8 cellular contexts compared by ENCODE assay signal in the genomic region with DNA sequence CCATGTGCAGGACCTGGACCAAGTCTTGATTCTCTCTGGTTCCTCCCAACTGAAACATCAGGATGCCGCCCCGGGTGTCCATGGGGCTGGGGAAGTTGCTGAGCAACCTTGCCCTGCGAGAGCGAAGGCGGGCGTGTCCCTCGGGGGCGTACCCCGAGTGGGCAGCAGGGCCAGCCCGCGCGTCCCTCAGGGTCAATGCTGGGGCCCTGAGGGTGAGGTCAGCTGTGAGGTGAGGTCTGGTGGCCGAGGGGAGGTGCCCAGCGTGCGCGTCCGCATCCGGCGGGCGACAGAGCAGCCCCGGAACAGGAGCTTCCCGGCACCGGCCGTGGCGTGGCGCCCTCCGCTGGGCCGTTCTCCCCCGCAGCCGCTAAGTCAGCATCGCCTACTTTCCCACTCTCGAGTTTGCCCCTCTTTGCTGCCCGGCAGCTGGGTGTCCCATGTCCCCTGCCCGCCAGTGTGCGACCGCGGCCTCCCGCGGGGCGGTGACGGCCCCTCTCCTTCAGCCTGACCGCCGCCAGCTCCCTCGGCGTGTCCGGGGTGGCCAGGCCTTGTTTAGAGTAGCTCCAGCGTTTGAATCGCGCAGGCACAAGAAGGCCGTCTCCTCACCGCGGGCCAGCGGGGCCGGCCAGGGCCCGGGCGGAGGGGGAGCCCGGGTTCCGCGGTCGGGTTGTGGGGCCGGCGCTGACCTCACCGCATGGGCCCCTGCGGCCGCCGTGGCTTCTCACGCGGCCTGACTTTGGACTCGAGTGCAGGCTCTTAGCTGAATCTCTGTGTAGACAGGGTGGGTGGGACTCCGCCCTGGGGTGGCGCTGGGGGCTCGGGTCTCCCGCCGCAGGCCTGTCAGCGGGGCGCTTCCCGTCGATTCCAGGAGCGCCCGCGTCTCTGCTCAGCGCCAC. TPM values are rescaled to one million over a fixed set of nuclear protein-coding genes. Genes with fewer than 3 reads are reported as not detected.
A peak's percentile ranks its signal among the peaks of the same experiment; 100 is the strongest.
DNase-seq lines count a peak whose midpoint lies in the region; ATAC-seq, FAIRE-seq and TF ChIP-seq lines count a peak whose summit lies in the region.

No MANE protein-coding gene starts in this region.

- peak; percentile 61 for ATAC-seq in GM19324 (IDR thresholded peaks at IDR 0.05; ENCODE audit: low FRiP score, unreplicated experiment)

- FAIRE-seq in small intestine (lab: Jason Lieb, UNC), result no peak

- peak; percentile 59 for TF ChIP-seq CTCF in BE2C (IDR thresholded peaks at IDR 0.05; ENCODE audit: low read depth, low read length)
- TF ChIP-seq CTCF in choroid plexus epithelial cell (conservative IDR thresholded peaks at IDR 0.05; ENCODE audit: low read depth, low read length), result peak; percentile 55
- TF ChIP-seq CTCF in kidney epithelial cell (IDR thresholded peaks at IDR 0.05; ENCODE audit: insufficient read depth, low read length, poor library complexity, severe bottlenecking), result peak; percentile 50

- H3K4me1 ChIP-seq in BE2C (no peaks in the 10 kb centered on the region), small intestine (ENCODE audit: control insufficient read depth in 2 of 2, insufficient read depth in 1 of 2, low read depth in 1 of 2, low read length in 1 of 2) (no peaks in the 10 kb centered on the region)

- WGBS in small intestine, 3 donors, result 1 to 2% (median 1%) methylated on average over 62 to 82 of the region's 82 CpGs

- DNase-seq in BE2C (peak; percentile 67), HK-2 (ENCODE audit: unreplicated experiment) (peak; percentile 70), UCSD-AML1 (lab: John Stamatoyannopoulos, UW; ENCODE audit: unreplicated experiment) (peak; percentile 82), choroid plexus epithelial cell (ENCODE audit: low read depth) (peak; percentile 44), kidney epithelial cell (ENCODE audit: low read depth) (no peak), small intestine (peak; percentile 32), dedifferentiated amniotic fluid mesenchymal stem cell (ENCODE audit: extremely low spot score) (no peak)

- peak overlapping the region in 1 of 2 donors; percentile 81 for H3K27ac ChIP-seq in small intestine (ENCODE audit: low read depth in 1 of 2, low read length in 1 of 2)

- peak overlapping the region; percentile 72 for H3K4me3 ChIP-seq in BE2C (ENCODE audit: low read depth, low read length)
- peak overlapping the region; percentile 68 for H3K4me3 ChIP-seq in choroid plexus epithelial cell (ENCODE audit: low read depth, low read length)
- peak overlapping the region; percentile 46 for H3K4me3 ChIP-seq in kidney epithelial cell (ENCODE audit: low read depth, low read length)
- H3K4me3 ChIP-seq in small intestine (ENCODE audit: low read depth in 1 of 2, low read length in 2 of 2), result peak overlapping the region; percentile 51 to 56

- H3K36me3 ChIP-seq in BE2C, result no peaks in the 10 kb centered on the region
- H3K36me3 ChIP-seq in kidney epithelial cell (ENCODE audit: control insufficient read depth, insufficient read depth, low read length), result no peaks in the 10 kb centered on the region
- no peaks in the 10 kb centered on the region for H3K36me3 ChIP-seq in small intestine (ENCODE audit: control insufficient read depth in 2 of 2, insufficient read depth in 2 of 2, low read length in 2 of 2)

- no peaks in the 10 kb centered on the region for H3K9me3 ChIP-seq in BE2C
- no peaks in the 10 kb centered on the region for H3K9me3 ChIP-seq in small intestine (ENCODE audit: control insufficient read depth, low read depth)

- H3K27me3 ChIP-seq in BE2C (peaks cover 21% of the 10 kb centered on the region), kidney epithelial cell (ENCODE audit: control insufficient read depth, insufficient read depth, low read length) (peaks cover 8% of the 10 kb centered on the region), small intestine (ENCODE audit: control insufficient read depth in 2 of 2, insufficient read depth in 2 of 2, low read length in 2 of 2) (peaks cover 0 to 9% of the 10 kb centered on the region in 2 donors)

RNA-seq across cellular contexts. Expression of gene GJA3, which starts 33.0 kb away (rescaled TPM):
- not detected for polyA plus RNA-seq in BE2C (2012; ENCODE audit: insufficient read depth, insufficient read length, low read depth)
- total RNA-seq in kidney epithelial cell, result 0.96 and 1.0 TPM in 2 replicates
- under 1 TPM in 1 of 3 donors, not detected in 2; 0.01 TPM for polyA plus RNA-seq in small intestine

Comparison
In these comparisons a context has a peak if more than half of its experiments do, and no peak if none do; other contexts are left out.
1. DNase-seq: peak in BE2C (single experiment), HK-2 (single experiment), UCSD-AML1 (single experiment), choroid plexus epithelial cell (single experiment) and small intestine (single experiment); none in kidney epithelial cell (single experiment) and dedifferentiated amniotic fluid mesenchymal stem cell (single experiment).
2. Peak in every context shown above with its lines, with median percentiles within 50 percentile points of each other: H3K4me3 ChIP-seq and CTCF ChIP-seq.